9 cellular contexts compared by ENCODE assay signal in genomic region chr20:38260378-38261053, GRCh38. TPM values are rescaled to one million over a fixed set of nuclear protein-coding genes. Genes with fewer than 3 reads are reported as not detected.
DNase-seq lines count a peak whose midpoint lies in the region; ATAC-seq and TF ChIP-seq lines count a peak whose summit lies in the region.
"Had no signal": no experiment of that assay in that cellular context is flagged by ENCODE, and none has a peak within 500 bp of the region (broad histone marks: within the 10 kb centered on the region; RNA-seq: fewer than 3 reads in every experiment).

A gene with protein sequence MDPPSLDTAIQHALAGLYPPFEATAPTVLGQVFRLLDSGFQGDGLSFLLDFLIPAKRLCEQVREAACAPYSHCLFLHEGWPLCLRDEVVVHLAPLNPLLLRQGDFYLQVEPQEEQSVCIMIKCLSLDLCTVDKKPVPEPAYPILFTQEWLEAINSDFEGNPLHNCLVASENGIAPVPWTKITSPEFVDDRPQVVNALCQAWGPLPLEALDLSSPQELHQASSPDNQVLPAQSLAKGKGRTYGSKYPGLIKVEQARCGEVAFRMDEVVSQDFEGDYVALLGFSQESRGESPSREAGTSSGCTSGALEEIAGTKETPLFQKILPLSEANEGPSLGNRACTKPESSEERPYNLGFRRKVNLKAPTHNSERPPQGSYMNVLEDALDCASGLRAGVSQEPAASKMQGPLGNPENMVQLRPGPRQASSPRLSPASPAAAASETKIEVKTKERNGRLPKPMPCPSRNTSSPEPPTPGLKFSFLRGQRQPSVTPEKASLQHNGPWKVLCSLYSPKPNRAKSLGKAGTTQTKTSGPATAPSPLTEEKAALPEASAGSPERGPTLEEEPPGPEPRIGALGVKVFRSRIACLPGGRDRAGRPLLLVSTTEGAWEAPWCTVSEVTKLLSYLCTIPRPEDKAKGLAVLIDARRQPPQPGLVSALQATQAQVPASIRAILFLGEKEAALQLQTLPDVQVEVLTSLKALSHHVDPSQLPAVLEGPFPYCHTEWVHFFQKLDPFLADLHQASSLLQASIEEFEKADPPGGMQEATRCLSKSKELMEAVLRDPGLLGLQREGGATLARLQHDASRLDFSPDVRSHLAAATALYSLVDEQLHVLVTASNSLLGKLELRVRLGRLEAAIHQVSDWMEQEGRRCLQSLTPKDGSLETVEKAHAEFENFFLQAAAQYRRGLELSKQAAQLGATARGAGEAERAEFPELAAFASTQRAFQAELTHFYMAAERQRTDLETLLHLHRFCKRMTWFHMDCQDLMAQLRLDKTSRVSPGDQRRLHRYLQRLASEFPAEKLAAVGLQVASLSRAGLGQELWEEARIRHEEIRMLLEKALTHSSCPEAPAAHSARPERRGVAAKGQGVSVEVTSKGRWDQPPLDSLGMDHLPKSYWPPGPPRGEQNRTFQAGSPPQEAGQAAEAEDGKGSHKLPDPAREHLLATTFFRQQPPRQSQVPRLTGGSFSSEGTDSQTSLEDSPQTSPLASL (minus strand): TSS chr20:38260735. CDS start chr20:38260500, 235 bp downstream.

- H3K36me3 ChIP-seq in SJSA1 (no peaks in the 10 kb centered on the region), muscle layer of colon (ENCODE audit: insufficient read depth, low read length) (no peaks in the 10 kb centered on the region), tibial nerve (no peaks in the 10 kb centered on the region)

- no peak for ATAC-seq in GM18907 (IDR thresholded peaks at IDR 0.05; ENCODE audit: unreplicated experiment)

- no peak for TF ChIP-seq POLR2A in tibial nerve (IDR thresholded peaks at IDR 0.05)

- 2 to 4% methylated on average over 19 to 42 of the region's 65 CpGs for WGBS in tibial nerve, 2 donors

- H3K27ac ChIP-seq in SJSA1 (no peak within 1 kb of the TSS), muscle layer of colon (ENCODE audit: low read depth, low read length) (peak within 1 kb of the TSS; percentile 63), tibial nerve (peak within 1 kb of the TSS; percentile 89 to 98 (median 94))

- H3K4me3 ChIP-seq in SJSA1 (peak within 1 kb of the TSS; percentile 28), fibroblast of the aortic adventitia (ENCODE audit: low read depth, low read length) (peak within 1 kb of the TSS; percentile 76), muscle layer of colon (ENCODE audit: low read depth in 1 of 2, low read length in 2 of 2) (peak within 1 kb of the TSS; percentile 47 to 55), tibial nerve (peak within 1 kb of the TSS; percentile 47 to 70 (median 53))

- peak within 1 kb of the TSS; percentile 5 for H3K9ac ChIP-seq in muscle layer of colon (ENCODE audit: low read length)

- H3K4me1 ChIP-seq in SJSA1 (replicated peaks) (peaks cover 26% of the 10 kb centered on the region), muscle layer of colon (ENCODE audit: insufficient read depth, low read length) (no peaks in the 10 kb centered on the region), tibial nerve (peaks cover 0 to 47% (median 9%) of the 10 kb centered on the region in 4 donors)

- peak in 1 of 2 donors; percentile 20 for TF ChIP-seq EP300 in tibial nerve (IDR thresholded peaks at IDR 0.05)

- H3K9me3 ChIP-seq in SJSA1 (replicated peaks) (no peaks in the 10 kb centered on the region), muscle layer of colon (ENCODE audit: low read length) (peaks cover under 1% of the 10 kb centered on the region), tibial nerve (no peaks in the 10 kb centered on the region)

- TF ChIP-seq CTCF in fibroblast of the aortic adventitia (IDR thresholded peaks at IDR 0.05; ENCODE audit: insufficient read depth, low read length) (no peak), tibial nerve (IDR thresholded peaks at IDR 0.05) (no peak)

- DNase-seq in SJSA1 (ENCODE audit: low read depth in 1 of 2, low spot score in 2 of 2), result no peak
- DNase-seq in fibroblast of the aortic adventitia (ENCODE audit: low read depth), result peak; percentile 34
- no peak for DNase-seq in tibial nerve (ENCODE audit: low spot score in 2 of 2)
- DNase-seq in stimulated activated CD4-positive, alpha-beta T cell treated with anti-CD3 and anti-CD28 coated beads, Interleukin-1b, Interleukin-23, amount 100 ng/mL, for 48 hours, result no peak
- DNase-seq in cerebellar nuclear complex (lab: John Stamatoyannopoulos, UW), result no peak

- no peaks in the 10 kb centered on the region for H3K27me3 ChIP-seq in SJSA1 (replicated peaks)
- peaks cover 4 to 7% of the 10 kb centered on the region in 2 donors for H3K27me3 ChIP-seq in muscle layer of colon (ENCODE audit: control insufficient read depth in 1 of 2, insufficient read depth in 2 of 2, low read length in 2 of 2)
- peaks cover 0 to 4% of the 10 kb centered on the region in 2 donors for H3K27me3 ChIP-seq in tibial nerve

RNA-seq across cellular contexts. Expression of the gene that starts here (rescaled TPM):
- 0.03 and 0.44 TPM in 2 replicates for total RNA-seq in SJSA1 (2014; rRNA removed; shearing (Covaris generic))
- total RNA-seq in fibroblast of the aortic adventitia (ENCODE audit: low replicate concordance), result 4.9 and 10.8 TPM in 2 replicates
- 10 to 100 TPM; 12.0 to 36.3 (median 23.1) TPM for total RNA-seq in tibial nerve
- total RNA-seq: dermis microvascular lymphatic vessel endothelial cell; T-helper 2 cell treated with Interferon-gamma antibody and Interleukin-4, amounts not matched to agents 100 ng/mL and 5 ng/mL, for 36 hours had no signal
